1 cellular context compared by ENCODE assay signal in genomic region chr11:93821617-93822016, GRCh38.
TF ChIP-seq lines count a peak whose summit lies in the region.

No MANE protein-coding gene starts in this region.

TF ChIP-seq in HepG2, 621 proteins besides CTCF, POLR2A, EP300 and RAD21 (continued from another document):
- TF ChIP-seq, protein P1, sequence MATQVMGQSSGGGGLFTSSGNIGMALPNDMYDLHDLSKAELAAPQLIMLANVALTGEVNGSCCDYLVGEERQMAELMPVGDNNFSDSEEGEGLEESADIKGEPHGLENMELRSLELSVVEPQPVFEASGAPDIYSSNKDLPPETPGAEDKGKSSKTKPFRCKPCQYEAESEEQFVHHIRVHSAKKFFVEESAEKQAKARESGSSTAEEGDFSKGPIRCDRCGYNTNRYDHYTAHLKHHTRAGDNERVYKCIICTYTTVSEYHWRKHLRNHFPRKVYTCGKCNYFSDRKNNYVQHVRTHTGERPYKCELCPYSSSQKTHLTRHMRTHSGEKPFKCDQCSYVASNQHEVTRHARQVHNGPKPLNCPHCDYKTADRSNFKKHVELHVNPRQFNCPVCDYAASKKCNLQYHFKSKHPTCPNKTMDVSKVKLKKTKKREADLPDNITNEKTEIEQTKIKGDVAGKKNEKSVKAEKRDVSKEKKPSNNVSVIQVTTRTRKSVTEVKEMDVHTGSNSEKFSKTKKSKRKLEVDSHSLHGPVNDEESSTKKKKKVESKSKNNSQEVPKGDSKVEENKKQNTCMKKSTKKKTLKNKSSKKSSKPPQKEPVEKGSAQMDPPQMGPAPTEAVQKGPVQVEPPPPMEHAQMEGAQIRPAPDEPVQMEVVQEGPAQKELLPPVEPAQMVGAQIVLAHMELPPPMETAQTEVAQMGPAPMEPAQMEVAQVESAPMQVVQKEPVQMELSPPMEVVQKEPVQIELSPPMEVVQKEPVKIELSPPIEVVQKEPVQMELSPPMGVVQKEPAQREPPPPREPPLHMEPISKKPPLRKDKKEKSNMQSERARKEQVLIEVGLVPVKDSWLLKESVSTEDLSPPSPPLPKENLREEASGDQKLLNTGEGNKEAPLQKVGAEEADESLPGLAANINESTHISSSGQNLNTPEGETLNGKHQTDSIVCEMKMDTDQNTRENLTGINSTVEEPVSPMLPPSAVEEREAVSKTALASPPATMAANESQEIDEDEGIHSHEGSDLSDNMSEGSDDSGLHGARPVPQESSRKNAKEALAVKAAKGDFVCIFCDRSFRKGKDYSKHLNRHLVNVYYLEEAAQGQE (IDR thresholded peaks at IDR 0.05; ENCODE audit: borderline replicate concordance in 1 of 2, low read depth in 1 of 2, low read length in 2 of 2): 0 out of 4 replicates have a peak, but pooled peaks of 1 of the 2 experiments have one; percentile 16
- TF ChIP-seq, protein P2, sequence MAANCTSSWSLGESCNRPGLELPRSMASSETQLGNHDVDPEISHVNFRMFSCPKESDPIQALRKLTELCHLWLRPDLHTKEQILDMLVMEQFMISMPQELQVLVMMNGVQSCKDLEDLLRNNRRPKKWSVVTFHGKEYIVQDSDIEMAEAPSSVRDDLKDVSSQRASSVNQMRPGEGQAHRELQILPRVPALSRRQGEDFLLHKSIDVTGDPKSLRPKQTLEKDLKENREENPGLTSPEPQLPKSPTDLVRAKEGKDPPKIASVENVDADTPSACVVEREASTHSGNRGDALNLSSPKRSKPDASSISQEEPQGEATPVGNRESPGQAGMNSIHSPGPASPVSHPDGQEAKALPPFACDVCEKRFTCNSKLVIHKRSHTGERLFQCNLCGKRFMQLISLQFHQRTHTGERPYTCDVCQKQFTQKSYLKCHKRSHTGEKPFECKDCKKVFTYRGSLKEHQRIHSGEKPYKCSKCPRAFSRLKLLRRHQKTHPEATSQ (CRISPR knock-in tag; IDR thresholded peaks at IDR 0.05; ENCODE audit: borderline replicate concordance): no peak
- TF ChIP-seq PRDM4 (CRISPR knock-in tag; IDR thresholded peaks at IDR 0.05; ENCODE audit: borderline replicate concordance): no peak
- TF ChIP-seq, protein P3, sequence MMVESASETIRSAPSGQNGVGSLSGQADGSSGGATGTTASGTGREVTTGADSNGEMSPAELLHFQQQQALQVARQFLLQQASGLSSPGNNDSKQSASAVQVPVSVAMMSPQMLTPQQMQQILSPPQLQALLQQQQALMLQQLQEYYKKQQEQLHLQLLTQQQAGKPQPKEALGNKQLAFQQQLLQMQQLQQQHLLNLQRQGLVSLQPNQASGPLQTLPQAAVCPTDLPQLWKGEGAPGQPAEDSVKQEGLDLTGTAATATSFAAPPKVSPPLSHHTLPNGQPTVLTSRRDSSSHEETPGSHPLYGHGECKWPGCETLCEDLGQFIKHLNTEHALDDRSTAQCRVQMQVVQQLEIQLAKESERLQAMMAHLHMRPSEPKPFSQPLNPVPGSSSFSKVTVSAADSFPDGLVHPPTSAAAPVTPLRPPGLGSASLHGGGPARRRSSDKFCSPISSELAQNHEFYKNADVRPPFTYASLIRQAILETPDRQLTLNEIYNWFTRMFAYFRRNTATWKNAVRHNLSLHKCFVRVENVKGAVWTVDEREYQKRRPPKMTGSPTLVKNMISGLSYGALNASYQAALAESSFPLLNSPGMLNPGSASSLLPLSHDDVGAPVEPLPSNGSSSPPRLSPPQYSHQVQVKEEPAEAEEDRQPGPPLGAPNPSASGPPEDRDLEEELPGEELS (CRISPR knock-in tag; IDR thresholded peaks at IDR 0.05): peak; percentile 75
- TF ChIP-seq SOX5 (CRISPR knock-in tag; IDR thresholded peaks at IDR 0.05; ENCODE audit: borderline replicate concordance): peak; percentile 66
- TF ChIP-seq SAP130 (CRISPR knock-in tag; IDR thresholded peaks at IDR 0.05; ENCODE audit: low read depth): no peak; the same call in 1 of the 2 replicates
- TF ChIP-seq MED1 (CRISPR knock-in tag; IDR thresholded peaks at IDR 0.05): peak; percentile 38
- TF ChIP-seq ARID5B (CRISPR knock-in tag; IDR thresholded peaks at IDR 0.05): peak; percentile 57; the same call in 1 of the 2 replicates
- TF ChIP-seq TCF7L2 (IDR thresholded peaks at IDR 0.05; ENCODE audit: low read depth, low read length): no peak
- TF ChIP-seq, protein P4, sequence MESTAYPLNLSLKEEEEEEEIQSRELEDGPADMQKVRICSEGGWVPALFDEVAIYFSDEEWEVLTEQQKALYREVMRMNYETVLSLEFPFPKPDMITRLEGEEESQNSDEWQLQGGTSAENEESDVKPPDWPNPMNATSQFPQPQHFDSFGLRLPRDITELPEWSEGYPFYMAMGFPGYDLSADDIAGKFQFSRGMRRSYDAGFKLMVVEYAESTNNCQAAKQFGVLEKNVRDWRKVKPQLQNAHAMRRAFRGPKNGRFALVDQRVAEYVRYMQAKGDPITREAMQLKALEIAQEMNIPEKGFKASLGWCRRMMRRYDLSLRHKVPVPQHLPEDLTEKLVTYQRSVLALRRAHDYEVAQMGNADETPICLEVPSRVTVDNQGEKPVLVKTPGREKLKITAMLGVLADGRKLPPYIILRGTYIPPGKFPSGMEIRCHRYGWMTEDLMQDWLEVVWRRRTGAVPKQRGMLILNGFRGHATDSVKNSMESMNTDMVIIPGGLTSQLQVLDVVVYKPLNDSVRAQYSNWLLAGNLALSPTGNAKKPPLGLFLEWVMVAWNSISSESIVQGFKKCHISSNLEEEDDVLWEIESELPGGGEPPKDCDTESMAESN (CRISPR knock-in tag; conservative IDR thresholded peaks at IDR 0.05): no peak
- no peak for TF ChIP-seq SIN3B (IDR thresholded peaks at IDR 0.05; ENCODE audit: low read length)
- TF ChIP-seq KDM6A (CRISPR knock-in tag; IDR thresholded peaks at IDR 0.05; ENCODE audit: low read depth): peak; percentile 41; the same call in 1 of the 2 replicates
- peak; percentile 78 for TF ChIP-seq HNF4A (CRISPR knock-in tag; IDR thresholded peaks at IDR 0.05)
- TF ChIP-seq RERE (CRISPR knock-in tag; IDR thresholded peaks at IDR 0.05; ENCODE audit: low read depth): no peak
- no peak for TF ChIP-seq SOX6 (IDR thresholded peaks at IDR 0.05)
- TF ChIP-seq SOX6 (CRISPR knock-in tag; IDR thresholded peaks at IDR 0.05): peak; percentile 84
- no peak for TF ChIP-seq ZKSCAN8 (CRISPR knock-in tag; IDR thresholded peaks at IDR 0.05; ENCODE audit: borderline replicate concordance)
- TF ChIP-seq SOX13 (IDR thresholded peaks at IDR 0.05): no peak
- TF ChIP-seq SOX13 (CRISPR knock-in tag; conservative IDR thresholded peaks at IDR 0.05 in 1 of 2, IDR thresholded peaks at IDR 0.05 in 1 of 2): peak in 1 of 2 experiments; percentile 78; a peak in 2 of 4 replicates
- TF ChIP-seq ETV5 (CRISPR knock-in tag; IDR thresholded peaks at IDR 0.05; ENCODE audit: borderline replicate concordance): no peak
- TF ChIP-seq CREB1 (IDR thresholded peaks at IDR 0.05): no peak
- 0 out of 2 replicates have a peak, but pooled peaks have one; percentile 23 for TF ChIP-seq CREB1 (CRISPR knock-in tag; IDR thresholded peaks at IDR 0.05)
- peak; percentile 60 for TF ChIP-seq NR2F6 (IDR thresholded peaks at IDR 0.05)
- peak; percentile 55; the same call in 1 of the 2 replicates for TF ChIP-seq NR2F6 (CRISPR knock-in tag; IDR thresholded peaks at IDR 0.05)
- TF ChIP-seq ARNT (IDR thresholded peaks at IDR 0.05): no peak
